Comparison of ENCODE assay signal across 1 cellular context in the genomic region with DNA sequence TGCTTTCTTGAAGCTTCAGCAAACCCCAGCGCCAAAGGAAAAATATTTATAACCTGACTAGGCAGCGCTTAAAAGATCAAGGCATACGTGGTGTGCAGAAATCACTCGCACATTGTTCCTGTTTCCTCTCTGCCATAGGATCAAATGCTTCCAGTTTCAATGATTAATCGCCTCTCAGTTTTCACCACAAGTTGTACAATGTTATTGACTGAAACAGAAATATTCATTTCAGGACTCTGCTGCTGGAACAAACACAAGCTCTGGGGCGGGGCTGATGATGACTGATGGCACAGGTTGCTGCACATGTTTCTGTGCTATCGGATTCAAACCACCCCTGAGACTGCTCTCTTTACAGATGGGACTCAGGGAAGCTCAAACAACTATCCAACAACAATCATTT.
TF ChIP-seq lines count a peak whose summit lies in the region.

No MANE protein-coding gene starts in this region.

TF ChIP-seq in GM12878, 131 proteins besides CTCF, POLR2A, EP300 and RAD21 (continued from another document):
- TF ChIP-seq ZBTB40 (IDR thresholded peaks at IDR 0.05; ENCODE audit: borderline replicate concordance): no peak
- no peak for TF ChIP-seq WRNIP1 (IDR thresholded peaks at IDR 0.05; ENCODE audit: borderline replicate concordance, low read depth, low read length)
- 0 out of 2 replicates have a peak, but pooled peaks have one; percentile 35 for TF ChIP-seq IKZF1 (conservative IDR thresholded peaks at IDR 0.05)
- TF ChIP-seq, protein P1, sequence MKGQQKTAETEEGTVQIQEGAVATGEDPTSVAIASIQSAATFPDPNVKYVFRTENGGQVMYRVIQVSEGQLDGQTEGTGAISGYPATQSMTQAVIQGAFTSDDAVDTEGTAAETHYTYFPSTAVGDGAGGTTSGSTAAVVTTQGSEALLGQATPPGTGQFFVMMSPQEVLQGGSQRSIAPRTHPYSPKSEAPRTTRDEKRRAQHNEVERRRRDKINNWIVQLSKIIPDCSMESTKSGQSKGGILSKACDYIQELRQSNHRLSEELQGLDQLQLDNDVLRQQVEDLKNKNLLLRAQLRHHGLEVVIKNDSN (IDR thresholded peaks at IDR 0.05; ENCODE audit: borderline replicate concordance, extremely low read length, insufficient read depth, low read depth, low read length): no peak
- TF ChIP-seq ZNF274 (IDR thresholded peaks at IDR 0.05; ENCODE audit: insufficient read depth, insufficient read length): no peak
- TF ChIP-seq KAT2A (conservative IDR thresholded peaks at IDR 0.05; ENCODE audit: control insufficient read depth, low read depth, low read length): no peak
- TF ChIP-seq NFIC (IDR thresholded peaks at IDR 0.05; ENCODE audit: low read depth, low read length): peak; percentile 62; the same call in 1 of the 2 replicates
- peak; percentile 70 for TF ChIP-seq PBX3 (IDR thresholded peaks at IDR 0.05; ENCODE audit: insufficient replicate concordance, low read depth, low read length)
- TF ChIP-seq PAX5 (IDR thresholded peaks at IDR 0.05; ENCODE audit: borderline replicate concordance, low read depth, low read length): peak; percentile 28; the same call in 1 of the 2 replicates
- 0 out of 2 replicates have a peak, but pooled peaks have one; percentile 28 for TF ChIP-seq FOXM1 (IDR thresholded peaks at IDR 0.05; ENCODE audit: low read depth, low read length)
- no peak for TF ChIP-seq MYB (IDR thresholded peaks at IDR 0.05; ENCODE audit: borderline replicate concordance, low read depth, low read length)
- TF ChIP-seq HDAC2 (IDR thresholded peaks at IDR 0.05): no peak
- TF ChIP-seq NR2F1 (conservative IDR thresholded peaks at IDR 0.05): 0 out of 2 replicates have a peak, but pooled peaks have one; percentile 26
- TF ChIP-seq IRF4 (IDR thresholded peaks at IDR 0.05; ENCODE audit: low read depth, low read length): peak; percentile 59; the same call in 1 of the 2 replicates
- TF ChIP-seq RUNX3 (IDR thresholded peaks at IDR 0.05; ENCODE audit: low read length): peak; percentile 89
- TF ChIP-seq ETV6 (conservative IDR thresholded peaks at IDR 0.05 in 1 of 2, IDR thresholded peaks at IDR 0.05 in 1 of 2; ENCODE audit: borderline replicate concordance in 1 of 2, low read depth in 1 of 2): peak in 1 of 2 experiments; percentile 53; a peak in 1 of 4 replicates
- peak; percentile 16; the same call in 1 of the 2 replicates for TF ChIP-seq CREM (IDR thresholded peaks at IDR 0.05; ENCODE audit: low read depth)
